ENCODE assay signal across 12 cellular contexts in genomic region chr12:116389990-116390655, GRCh38.
A peak's percentile ranks its signal among the peaks of the same experiment; 100 is the strongest.
DNase-seq lines count a peak whose midpoint lies in the region; ATAC-seq and TF ChIP-seq lines count a peak whose summit lies in the region.
"Had no signal": no experiment of that assay in that cellular context is flagged by ENCODE, and none has a peak within 500 bp of the region (broad histone marks: within the 10 kb centered on the region; RNA-seq: fewer than 3 reads in every experiment).

No MANE protein-coding gene starts in this region.

- no peaks in the 10 kb centered on the region for H3K27me3 ChIP-seq in Panc1 (ENCODE audit: control insufficient read depth, insufficient read depth, low read length)

- peaks cover 39% of the 10 kb centered on the region for H3K4me1 ChIP-seq in Panc1 (ENCODE audit: control insufficient read depth, insufficient read depth, low read length)

- POLR2A ChIA-PET in Panc1 (lab: Charles Lee) = interaction anchor here (0.6 to 0.7 kb wide), 2 partner anchors 37 to 526 kb away, joined by 3 to 4 read pairs; no protein-coding TSS in a partner anchor

- ATAC-seq in Panc1 = peak; percentile 86
- ATAC-seq in omental fat pad (ENCODE audit: low FRiP score) = peak; percentile 89
- no peak for ATAC-seq in activated naive CD4-positive, alpha-beta T cell treated with anti-CD3 and anti-CD28 coated beads, Interleukin-2, amount 50 U/mL, for 72 hours
- ATAC-seq: activated CD8-positive, alpha-beta T cell treated with anti-CD3 and anti-CD28 coated beads for 36 hours had no signal

- CTCF ChIA-PET in Panc1 (lab: Charles Lee) = interaction anchor here (0.6 kb wide), 1 partner anchor 75 kb away, joined by 4 read pairs; no protein-coding TSS in a partner anchor

- H3K4me3 ChIP-seq in AG10803 (ENCODE audit: low read length) (no peak overlapping the region), Panc1 (ENCODE audit: low read depth in 2 of 2, low read length in 2 of 2) (no peak overlapping the region), epithelial cell of proximal tubule (ENCODE audit: low read depth, low read length) (no peak overlapping the region)

- no peaks in the 10 kb centered on the region for H3K9me3 Mint-ChIP-seq in activated naive CD4-positive, alpha-beta T cell treated with anti-CD3 and anti-CD28 coated beads, Interleukin-2, amount 50 U/mL, for 72 hours
- H3K9me3 Mint-ChIP-seq: activated CD8-positive, alpha-beta T cell treated with anti-CD3 and anti-CD28 coated beads for 36 hours; CD4-positive, alpha-beta T cell; stimulated activated naive CD8-positive, alpha-beta T cell treated with anti-CD3 and anti-CD28 coated beads, Interleukin-15, Interleukin-2, amounts not matched to agents 100 ng/mL and 50 ng/mL, for 24 hours had no signal

- H3K36me3 ChIP-seq in Panc1 (ENCODE audit: control insufficient read depth, insufficient read depth, low read length) = no peaks in the 10 kb centered on the region

- DNase-seq in AG10803 (ENCODE audit: low read depth) = peak; percentile 96
- DNase-seq in Panc1 (ENCODE audit: low read depth, low spot score) = no peak
- peak; percentile 85 for DNase-seq in epithelial cell of proximal tubule (ENCODE audit: low read depth)
- no peak for DNase-seq in omental fat pad (ENCODE audit: low spot score)
- no peak for DNase-seq in NCI-H748 treated with DMSO at 0.1 percent for 48 hours (lab: John Stamatoyannopoulos, UW)
- DNase-seq in NCI-H146 treated with DMSO at 0.1 percent for 48 hours (lab: John Stamatoyannopoulos, UW; ENCODE audit: unreplicated experiment) = no peak
- DNase-seq in activated naive CD4-positive, alpha-beta T cell treated with anti-CD3 and anti-CD28 coated beads, Interleukin-2, amount 50 U/mL, for 72 hours (ENCODE audit: low spot score in 2 of 2) = no peak
- DNase-seq in NCI-H2081 (lab: John Stamatoyannopoulos, UW) = no peak
- DNase-seq: activated CD8-positive, alpha-beta T cell treated with anti-CD3 and anti-CD28 coated beads for 36 hours; CD4-positive, alpha-beta T cell had no signal

- in situ Hi-C loops in Panc1 (cut with HindIII; ENCODE audit: low pct_unique_long_range_greater_than_20kb, low sequenced_read_pairs) = no loop called here

- H3K9me3 ChIP-seq in Panc1 (ENCODE audit: control insufficient read depth, insufficient read depth, low read depth, low read length) = no peaks in the 10 kb centered on the region

- no peaks in the 10 kb centered on the region for H3K36me3 Mint-ChIP-seq in activated naive CD4-positive, alpha-beta T cell treated with anti-CD3 and anti-CD28 coated beads, Interleukin-2, amount 50 U/mL, for 72 hours

- no peak overlapping the region for H3K27ac Mint-ChIP-seq in activated naive CD4-positive, alpha-beta T cell treated with anti-CD3 and anti-CD28 coated beads, Interleukin-2, amount 50 U/mL, for 72 hours
- H3K27ac Mint-ChIP-seq: activated CD8-positive, alpha-beta T cell treated with anti-CD3 and anti-CD28 coated beads for 36 hours; CD4-positive, alpha-beta T cell; stimulated activated naive CD8-positive, alpha-beta T cell treated with anti-CD3 and anti-CD28 coated beads, Interleukin-15, Interleukin-2, amounts not matched to agents 100 ng/mL and 50 ng/mL, for 24 hours had no signal

- TF ChIP-seq CTCF in AG10803 (conservative IDR thresholded peaks at IDR 0.05; ENCODE audit: low read length) (peak; percentile 16), Panc1 (IDR thresholded peaks at IDR 0.05) (no peak), epithelial cell of proximal tubule (conservative IDR thresholded peaks at IDR 0.05; ENCODE audit: low read depth, low read length) (no peak), omental fat pad (IDR thresholded peaks at IDR 0.05) (no peak)

- H3K27ac ChIP-seq in Panc1 (ENCODE audit: low read length) = peak overlapping the region; percentile 88
- H3K27ac ChIP-seq: KMS-11 had no signal

- no TSS peak for BruUV-seq in Panc1 (replicated peaks; lab: Mats Ljungman, UMichigan)

- intact Hi-C loops in Panc1 (cut with micrococcal nuclease; ENCODE audit: unreplicated experiment) = no loop called here

Comparison
In these comparisons a context has a peak if more than half of its experiments do, and no peak if none do; other contexts are left out.
1. DNase-seq: peak in AG10803 (single experiment) and epithelial cell of proximal tubule (single experiment); none in Panc1 (single experiment), omental fat pad (single experiment), NCI-H748 treated with DMSO at 0.1 percent for 48 hours (single experiment), NCI-H146 treated with DMSO at 0.1 percent for 48 hours (single experiment), activated naive CD4-positive, alpha-beta T cell treated with anti-CD3 and anti-CD28 coated beads, Interleukin-2, amount 50 U/mL, for 72 hours (0 of 2) and NCI-H2081 (0 of 2).
2. ATAC-seq: peak in Panc1 (single experiment) and omental fat pad (single experiment); none in activated naive CD4-positive, alpha-beta T cell treated with anti-CD3 and anti-CD28 coated beads, Interleukin-2, amount 50 U/mL, for 72 hours (0 of 2).